ENCODE assay signal across 24 cellular contexts in the genomic region with DNA sequence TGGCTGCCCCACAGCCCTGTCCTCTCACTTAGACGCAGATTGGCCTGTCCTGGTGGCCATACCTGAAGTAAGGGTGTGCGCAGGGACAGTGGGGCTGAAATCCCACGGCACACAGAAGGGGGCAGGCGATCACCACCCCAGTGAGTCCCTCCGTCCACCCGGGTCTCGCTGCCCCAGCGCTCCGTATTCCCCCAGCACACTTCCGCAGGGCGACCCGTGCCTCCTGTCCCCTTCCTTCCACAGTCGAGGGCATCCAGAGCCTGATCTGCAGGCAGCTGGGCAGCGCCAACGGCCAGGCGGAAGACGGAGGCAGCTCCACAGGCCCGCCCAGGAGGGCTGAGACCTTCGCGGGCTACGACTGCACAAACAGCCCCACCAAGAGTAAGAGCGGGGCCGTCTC.
"Had no signal": no experiment of that assay in that cellular context is flagged by ENCODE, and none has a peak within 500 bp of the region (broad histone marks: within the 10 kb centered on the region; RNA-seq: fewer than 3 reads in every experiment).

No MANE protein-coding gene starts in this region.

- H3K4me1 Mint-ChIP-seq: endodermal cell, mesothelial cell of epicardium had no signal

- H3K4me3 ChIP-seq: colonic mucosa, esophagus squamous epithelium, gastrocnemius medialis, heart right ventricle, left lung, lower lobe of right lung, mucosa of descending colon had no signal

- H3K27me3 ChIP-seq: colonic mucosa, esophagus squamous epithelium, gastrocnemius medialis, heart right ventricle, left lung had no signal

- H3K27me3 Mint-ChIP-seq: dendritic cell treated with granulocyte-macrophage colony-stimulating factor and Interleukin-4, amounts not matched to agents 40 ng/mL and 50 ng/mL, for 4 days; effector memory CD8-positive, alpha-beta T cell had no signal

- H3K9me3 ChIP-seq: colonic mucosa, esophagus squamous epithelium, gastrocnemius medialis, heart right ventricle, left lung, lower lobe of right lung, mucosa of descending colon had no signal

- DNase-seq: colonic mucosa; cortex of kidney; effector CD8-positive, alpha-beta T cell; effector memory CD8-positive, alpha-beta T cell; endodermal cell; erythroblast; esophagus squamous epithelium; foreskin fibroblast; foreskin melanocyte; gastrocnemius medialis; glutamatergic neuron; head of caudate nucleus; heart right ventricle; hippocampal formation; left cardiac atrium; left lung; left ventricle myocardium superior; lower lobe of right lung; mesenchymal stem cell; mucosa of descending colon had no signal

- H3K4me1 ChIP-seq: colonic mucosa, esophagus squamous epithelium, gastrocnemius medialis, heart right ventricle, left lung, lower lobe of right lung had no signal

- H3K27ac ChIP-seq: colonic mucosa, epithelial cell of prostate, esophagus squamous epithelium, gastrocnemius medialis, heart right ventricle, left lung, lower lobe of right lung had no signal

- H3K4me3 Mint-ChIP-seq: dendritic cell treated with granulocyte-macrophage colony-stimulating factor and Interleukin-4, amounts not matched to agents 40 ng/mL and 50 ng/mL, for 4 days; effector memory CD8-positive, alpha-beta T cell; endodermal cell; mesothelial cell of epicardium had no signal

- H3K9me3 Mint-ChIP-seq: dendritic cell treated with granulocyte-macrophage colony-stimulating factor and Interleukin-4, amounts not matched to agents 40 ng/mL and 50 ng/mL, for 4 days; effector memory CD8-positive, alpha-beta T cell; endodermal cell; mesothelial cell of epicardium had no signal

- H3K27ac Mint-ChIP-seq: dendritic cell treated with granulocyte-macrophage colony-stimulating factor and Interleukin-4, amounts not matched to agents 40 ng/mL and 50 ng/mL, for 4 days; effector memory CD8-positive, alpha-beta T cell; endodermal cell; mesothelial cell of epicardium had no signal

- ATAC-seq: effector memory CD8-positive, alpha-beta T cell; esophagus mucosa; gastrocnemius medialis; left cardiac atrium; left lung; left ventricle myocardium superior; mucosa of descending colon had no signal
